8 cellular contexts compared by ENCODE assay signal in genomic region chr19:47255947-47256687, GRCh38. TPM values are rescaled to one million over a fixed set of nuclear protein-coding genes. Genes with fewer than 3 reads are reported as not detected.
A peak's percentile ranks its signal among the peaks of the same experiment; 100 is the strongest.
DNase-seq lines count a peak whose midpoint lies in the region; ATAC-seq and TF ChIP-seq lines count a peak whose summit lies in the region.

TSS of gene CCDC9 (plus strand) at chr19:47256525. CDS start at chr19:47258401, 1,876 bp downstream.

- no peak for TF ChIP-seq CTCF in 22Rv1 (IDR thresholded peaks at IDR 0.05)
- no peak for TF ChIP-seq CTCF in MCF 10A (IDR thresholded peaks at IDR 0.05; ENCODE audit: unreplicated experiment)

- intact Hi-C loops in MCF 10A (cut with micrococcal nuclease) = loop anchor here (2.0 kb wide), 1 partner anchor 19 kb away; the partner anchor contains the start of gene INAFM1

- no peaks in the 10 kb centered on the region for H3K9me3 Mint-ChIP-seq in MCF 10A (ENCODE audit: unreplicated experiment)

- POLR2A ChIA-PET in MCF 10A (lab: Yijun Ruan, JAX) = interaction anchor here (0.6 to 3.4 kb wide), 27 partner anchors 9 to 1363 kb away, joined by 3 to 53 read pairs (median 5); partner anchors contain the start of genes DHX34, INAFM1, RPL18 and SAE1

- ATAC-seq in GM18511 (IDR thresholded peaks at IDR 0.05; ENCODE audit: unreplicated experiment) = peak; percentile 60
- peak; percentile 39 for ATAC-seq in HG02981 (IDR thresholded peaks at IDR 0.05; ENCODE audit: unreplicated experiment)

- H3K36me3 Mint-ChIP-seq in MCF 10A (ENCODE audit: insufficient read depth, unreplicated experiment) = peaks cover 23% of the 10 kb centered on the region

- DNase-seq in NCI-H2029 treated with DMSO at 0.1 percent for 48 hours (lab: John Stamatoyannopoulos, UW) = peak; percentile 85
- peak; percentile 76 for DNase-seq in T-helper 9 cell
- DNase-seq in MCF 10A (ENCODE audit: unreplicated experiment) = peak; percentile 95
- peak; percentile 90 for DNase-seq in iPS-NIHi7 (ENCODE audit: extremely low spot score)

- H3K4me3 ChIP-seq in skin epidermis = peak within 1 kb of the TSS; percentile 38 to 58 (median 45)

- peak within 1 kb of the TSS; percentile 99 for H3K27ac Mint-ChIP-seq in MCF 10A (ENCODE audit: low read depth, unreplicated experiment)

- peak within 1 kb of the TSS; percentile 97 for H3K4me3 Mint-ChIP-seq in MCF 10A (ENCODE audit: unreplicated experiment)

- BruUV-seq in MCF 10A (replicated peaks; lab: Mats Ljungman, UMichigan) = TSS peak; percentile 91

- H3K4me1 Mint-ChIP-seq in MCF 10A (ENCODE audit: insufficient read depth, unreplicated experiment) = peaks cover 25% of the 10 kb centered on the region

- no peaks in the 10 kb centered on the region for H3K27me3 Mint-ChIP-seq in MCF 10A (ENCODE audit: insufficient read depth, unreplicated experiment)

- CTCF ChIA-PET in MCF 10A (lab: Yijun Ruan, JAX) = interaction anchor here (1.0 to 2.2 kb wide), 4 partner anchors 9 to 45 kb away, joined by 3 to 17 read pairs (median 8); no protein-coding TSS in a partner anchor

- H3K27ac ChIP-seq in 22Rv1 (peak within 1 kb of the TSS; percentile 95), skin epidermis (peak within 1 kb of the TSS; percentile 3 to 97 (median 92))

RNA-seq across cellular contexts. Expression of gene CCDC9, which starts in this region (rescaled TPM):
- total RNA-seq in MCF 10A (2022) = 35.0 and 39.0 TPM in 2 replicates

Comparison
In these comparisons a context has a peak if more than half of its experiments do, and no peak if none do; other contexts are left out.
1. Peak in every context shown above with its lines: DNase-seq, ATAC-seq, H3K4me3 ChIP-seq and H3K27ac ChIP-seq.